ENCODE assay signal across 9 cellular contexts in the genomic region with DNA sequence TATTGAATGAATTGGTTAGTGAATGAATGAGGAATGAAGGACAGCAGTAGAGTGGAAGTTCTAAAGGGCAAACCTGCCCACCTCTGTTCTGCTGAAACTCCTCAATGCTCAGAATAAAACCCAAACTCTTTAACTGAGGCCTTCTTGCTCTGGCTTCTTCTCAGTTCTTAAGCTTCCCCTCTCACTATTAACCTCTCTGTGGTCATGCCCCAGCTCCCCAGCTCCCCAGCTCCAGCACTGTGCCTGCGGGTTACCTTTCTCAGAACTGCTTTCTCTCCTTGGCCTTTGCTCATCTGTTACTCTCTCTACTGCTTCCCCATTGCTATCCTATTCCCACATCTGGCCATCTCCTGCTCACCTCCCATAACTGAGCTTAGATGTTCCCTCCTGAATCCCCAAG.
"Had no signal": no experiment of that assay in that cellular context is flagged by ENCODE, and none has a peak within 500 bp of the region (broad histone marks: within the 10 kb centered on the region; RNA-seq: fewer than 3 reads in every experiment).

No MANE protein-coding gene starts in this region.

- H3K9ac ChIP-seq: GM23248 had no signal

- H3K27ac Mint-ChIP-seq: GM23338, H9, HFFc6 had no signal

- DNase-seq: GM23248, GOT3, H7, H9, HCEC 1CT, HFFc6 had no signal

- H2AFZ ChIP-seq: GM23248, GM23338 had no signal

- H3K9me3 Mint-ChIP-seq: GM23338, H9 had no signal

- H3K36me3 ChIP-seq: HAP-1 had no signal

- H3K9me3 ChIP-seq: HAP-1 had no signal

- H3K4me1 ChIP-seq: HAP-1 had no signal

- H3K27ac ChIP-seq: GM23248 had no signal

- ATAC-seq: GM23338, HCT116 had no signal

- H3K4me3 ChIP-seq: GM23248, GM23338, HAP-1 had no signal

- H3K4me3 Mint-ChIP-seq: GM23338, H9, HFFc6 had no signal

- H3K4me2 ChIP-seq: GM23338 had no signal
